Comparison of ENCODE assay signal across 10 cellular contexts in genomic region chr20:46990017-46990810, GRCh38.
A peak's percentile ranks its signal among the peaks of the same experiment; 100 is the strongest.
DNase-seq lines count a peak whose midpoint lies in the region; ATAC-seq and TF ChIP-seq lines count a peak whose summit lies in the region.
"Had no signal": no experiment of that assay in that cellular context is flagged by ENCODE, and none has a peak within 500 bp of the region (broad histone marks: within the 10 kb centered on the region; RNA-seq: fewer than 3 reads in every experiment).

No MANE protein-coding gene starts in this region.

- CTCF ChIA-PET in activated CD8-positive, alpha-beta T cell treated with anti-CD3 and anti-CD28 coated beads, Interleukin-2, amount 10 ng/mL, durations not matched to agents 7 days and 5 days (lab: Charles Lee): interaction anchor here (1.1 kb wide), 1 partner anchor 11 kb away, joined by 5 read pairs; no protein-coding TSS in a partner anchor

- peaks cover 5% of the 10 kb centered on the region for H3K27me3 ChIP-seq in suprapubic skin

- peaks cover 56% of the 10 kb centered on the region for H3K4me1 Mint-ChIP-seq in activated CD8-positive, alpha-beta T cell treated with anti-CD3 and anti-CD28 coated beads, Interleukin-2, amount 10 ng/mL, durations not matched to agents 7 days and 5 days (ENCODE audit: low read depth)

- H3K36me3 ChIP-seq in suprapubic skin: no peaks in the 10 kb centered on the region

- DNase-seq in activated CD4-positive, alpha-beta T cell treated with anti-CD3 and anti-CD28 coated beads for 48 hours: peak; percentile 56
- DNase-seq in activated CD4-positive, alpha-beta T cell treated with anti-CD3 and anti-CD28 coated beads for 4 hours: no peak
- DNase-seq in activated CD8-positive, alpha-beta T cell treated with anti-CD3 and anti-CD28 coated beads, Interleukin-2, amount 10 ng/mL, durations not matched to agents 7 days and 5 days: peak; percentile 85
- DNase-seq in islet precursor cell (peak; percentile 62), suprapubic skin (ENCODE audit: low spot score in 2 of 2) (peak in 1 of 2 donors; percentile 70), SK-N-DZ (ENCODE audit: low spot score) (no peak)
- DNase-seq: naive thymus-derived CD8-positive, alpha-beta T cell; NCI-H510A had no signal

- H3K9me3 ChIP-seq in suprapubic skin: no peaks in the 10 kb centered on the region

- H3K4me3 Mint-ChIP-seq in activated CD8-positive, alpha-beta T cell treated with anti-CD3 and anti-CD28 coated beads, Interleukin-2, amount 10 ng/mL, durations not matched to agents 7 days and 5 days: peak overlapping the region; percentile 57
- H3K4me3 Mint-ChIP-seq: naive thymus-derived CD8-positive, alpha-beta T cell had no signal

- 26% methylated on average over 14 of the region's 14 CpGs for WGBS in suprapubic skin

- peak overlapping the region; percentile 88 for H3K27ac ChIP-seq in suprapubic skin

- H3K36me3 Mint-ChIP-seq in activated CD8-positive, alpha-beta T cell treated with anti-CD3 and anti-CD28 coated beads, Interleukin-2, amount 10 ng/mL, durations not matched to agents 7 days and 5 days (ENCODE audit: low read depth): peaks cover 10% of the 10 kb centered on the region
- H3K36me3 Mint-ChIP-seq: naive thymus-derived CD8-positive, alpha-beta T cell had no signal

- peak overlapping the region; percentile 5 for H3K4me3 ChIP-seq in suprapubic skin

- peak; percentile 85 for ATAC-seq in activated CD8-positive, alpha-beta T cell treated with anti-CD3 and anti-CD28 coated beads, Interleukin-2, amount 10 ng/mL, durations not matched to agents 7 days and 5 days
- no peak for ATAC-seq in GM21381 (IDR thresholded peaks at IDR 0.05; ENCODE audit: unreplicated experiment)
- ATAC-seq in GM21423 (IDR thresholded peaks at IDR 0.05; ENCODE audit: unreplicated experiment): no peak
- ATAC-seq: naive thymus-derived CD8-positive, alpha-beta T cell had no signal

- TF ChIP-seq POLR2A in suprapubic skin (IDR thresholded peaks at IDR 0.05): no peak

- H3K4me1 ChIP-seq in suprapubic skin: peaks cover 22% of the 10 kb centered on the region

- H3K27ac Mint-ChIP-seq in activated CD8-positive, alpha-beta T cell treated with anti-CD3 and anti-CD28 coated beads, Interleukin-2, amount 10 ng/mL, durations not matched to agents 7 days and 5 days: peak overlapping the region; percentile 90
- H3K27ac Mint-ChIP-seq: naive thymus-derived CD8-positive, alpha-beta T cell had no signal

- POLR2A ChIA-PET in activated CD8-positive, alpha-beta T cell treated with anti-CD3 and anti-CD28 coated beads, Interleukin-2, amount 10 ng/mL, durations not matched to agents 7 days and 5 days (lab: Charles Lee): no interaction called here

- no peak for TF ChIP-seq EP300 in suprapubic skin (IDR thresholded peaks at IDR 0.05)

- no peaks in the 10 kb centered on the region for H3K9me3 Mint-ChIP-seq in activated CD8-positive, alpha-beta T cell treated with anti-CD3 and anti-CD28 coated beads, Interleukin-2, amount 10 ng/mL, durations not matched to agents 7 days and 5 days (ENCODE audit: insufficient read depth)

- H3K27me3 Mint-ChIP-seq in activated CD8-positive, alpha-beta T cell treated with anti-CD3 and anti-CD28 coated beads, Interleukin-2, amount 10 ng/mL, durations not matched to agents 7 days and 5 days (ENCODE audit: low read depth): peaks cover 11% of the 10 kb centered on the region

- no peak for TF ChIP-seq CTCF in suprapubic skin (IDR thresholded peaks at IDR 0.05)

Comparison
In these comparisons a context has a peak if more than half of its experiments do, and no peak if none do; other contexts are left out.
1. DNase-seq: peak in activated CD4-positive, alpha-beta T cell treated with anti-CD3 and anti-CD28 coated beads for 48 hours (single experiment), activated CD8-positive, alpha-beta T cell treated with anti-CD3 and anti-CD28 coated beads, Interleukin-2, amount 10 ng/mL, durations not matched to agents 7 days and 5 days (single experiment) and islet precursor cell (single experiment); none in activated CD4-positive, alpha-beta T cell treated with anti-CD3 and anti-CD28 coated beads for 4 hours (0 of 2) and SK-N-DZ (single experiment).